In genomic region chr6:63788569-63788968, GRCh38 we compare ENCODE assay signal across 22 cellular contexts.
DNase-seq lines count a peak whose midpoint lies in the region; ATAC-seq, FAIRE-seq and TF ChIP-seq lines count a peak whose summit lies in the region.
"Had no signal": no experiment of that assay in that cellular context is flagged by ENCODE, and none has a peak within 500 bp of the region (broad histone marks: within the 10 kb centered on the region; RNA-seq: fewer than 3 reads in every experiment).

No MANE protein-coding gene starts in this region.

- H3K9me3 ChIP-seq in H1 (ENCODE audit: insufficient read depth in 2 of 2, low read depth in 1 of 2, low read length in 1 of 2) (no peaks in the 10 kb centered on the region), left lung (no peaks in the 10 kb centered on the region), psoas muscle (no peaks in the 10 kb centered on the region)
- H3K9me3 ChIP-seq: A549, BE2C, HAP-1 had no signal

- no peak overlapping the region for H3K4me2 ChIP-seq in H1 (ENCODE audit: insufficient read depth in 1 of 2, low read depth in 2 of 2, low read length in 2 of 2)
- no peak overlapping the region for H3K4me2 ChIP-seq in mesendoderm (ENCODE audit: low read length)
- H3K4me2 ChIP-seq: A549; BLaER1 treated with 17β-estradiol and CSF1 and Interleukin-3, amounts not matched to agents 10 nM and 100 nM had no signal

- H3K18ac ChIP-seq in H1 (ENCODE audit: extremely low read depth, low read length) (no peak overlapping the region), mesendoderm (ENCODE audit: low read length) (no peak overlapping the region)

- peaks cover 0 to 5% (median 4%) of the 10 kb centered on the region in 4 experiments; a peak in 4 of 7 replicates for H3K4me1 ChIP-seq in H1 (replicated peaks in 1 of 4; ENCODE audit: control insufficient read depth in 3 of 4, insufficient read depth in 4 of 4, low read length in 3 of 4)
- no peaks in the 10 kb centered on the region for H3K4me1 ChIP-seq in mesendoderm (ENCODE audit: control insufficient read depth, low read depth, low read length)
- peaks cover 0 to 5% of the 10 kb centered on the region in 2 donors for H3K4me1 ChIP-seq in left lung
- H3K4me1 ChIP-seq in psoas muscle, result no peaks in the 10 kb centered on the region
- H3K4me1 ChIP-seq: BE2C, HAP-1 had no signal

- CTCF ChIA-PET in H1 (lab: Charles Lee; ENCODE audit: partially characterized antibody), result interaction anchor here (1.0 to 2.1 kb wide), 2 partner anchors 14 to 26 kb away, joined by 3 to 8 read pairs; no protein-coding TSS in a partner anchor

- H3K79me2 ChIP-seq in H1 (ENCODE audit: control insufficient read depth in 1 of 2, insufficient read depth in 2 of 2, low read length in 2 of 2), result no peaks in the 10 kb centered on the region
- no peaks in the 10 kb centered on the region for H3K79me2 ChIP-seq in mesendoderm (ENCODE audit: control insufficient read depth, insufficient read depth, low read length)

- H3K4ac ChIP-seq in H1 (replicated peaks; ENCODE audit: insufficient read length, low read depth, low read length) (no peak overlapping the region), mesendoderm (ENCODE audit: low read depth, low read length) (no peak overlapping the region)

- POLR2A ChIA-PET in H1 (lab: Charles Lee; ENCODE audit: partially characterized antibody), result no interaction called here

- no peak overlapping the region for H3K23ac ChIP-seq in H1 (ENCODE audit: insufficient read length)
- no peak overlapping the region for H3K23ac ChIP-seq in mesendoderm (ENCODE audit: low read length)

- H3K79me1 ChIP-seq in H1 (ENCODE audit: low read depth, low read length) (no peaks in the 10 kb centered on the region), mesendoderm (ENCODE audit: low read length) (no peaks in the 10 kb centered on the region)

- no peak overlapping the region for H2BK120ac ChIP-seq in H1 (replicated peaks; ENCODE audit: low read depth, low read length)
- H2BK120ac ChIP-seq in mesendoderm (ENCODE audit: low read depth, low read length), result no peak overlapping the region

- no peak overlapping the region for H2BK20ac ChIP-seq in H1 (ENCODE audit: low read length)

- H2BK12ac ChIP-seq in H1 (ENCODE audit: low read depth, low read length), result no peak overlapping the region

- TF ChIP-seq POLR2A in H1 (IDR thresholded peaks at IDR 0.05; ENCODE audit: control extremely low read depth in 1 of 2, low read depth in 2 of 2, low read length in 2 of 2), result no peak

- intact Hi-C loops in left lung (cut with DNase I) (no loop called here), psoas muscle (cut with DNase I) (no loop called here)

- H2AK5ac ChIP-seq in H1 (ENCODE audit: low read depth, low read length), result no peak overlapping the region
- H2AK5ac ChIP-seq in mesendoderm (ENCODE audit: low read length), result no peak overlapping the region

- TF ChIP-seq EP300 in H1 (IDR thresholded peaks at IDR 0.05; ENCODE audit: borderline replicate concordance in 1 of 2, low read depth in 2 of 2, low read length in 2 of 2), result no peak

- no peak overlapping the region for H3K14ac ChIP-seq in H1 (ENCODE audit: insufficient read length)

- no peak for FAIRE-seq in H1 (lab: Jason Lieb, UNC)
- FAIRE-seq: A549, G401.6, GM12892 had no signal

- 0 out of 2 replicates have a peak overlapping the region, but pooled peaks have one; percentile 20 for H2AFZ ChIP-seq in H1 (ENCODE audit: low read length)

- H4K20me1 ChIP-seq in H1 (replicated peaks in 1 of 2; ENCODE audit: control insufficient read depth in 1 of 2, insufficient read depth in 2 of 2, low read length in 2 of 2), result no peaks in the 10 kb centered on the region
- H4K20me1 ChIP-seq: BLaER1 treated with 17β-estradiol and CSF1 and Interleukin-3, amounts not matched to agents 10 nM and 100 nM had no signal

- no peaks in the 10 kb centered on the region for H3K36me3 ChIP-seq in H7 (replicated peaks; ENCODE audit: control insufficient read depth, insufficient read depth, low read length)
- no peaks in the 10 kb centered on the region for H3K36me3 ChIP-seq in H1 (ENCODE audit: control insufficient read depth in 2 of 4, insufficient read depth in 4 of 4, low read length in 3 of 4)
- no peaks in the 10 kb centered on the region for H3K36me3 ChIP-seq in mesendoderm (ENCODE audit: control insufficient read depth, insufficient read depth, low read length)
- H3K36me3 ChIP-seq in left lung, result no peaks in the 10 kb centered on the region
- no peaks in the 10 kb centered on the region for H3K36me3 ChIP-seq in psoas muscle (ENCODE audit: insufficient read depth in 1 of 2, low read depth in 1 of 2)
- H3K36me3 ChIP-seq: BE2C; BLaER1 treated with 17β-estradiol and CSF1 and Interleukin-3, amounts not matched to agents 10 nM and 100 nM; HAP-1 had no signal

- no peak for TF ChIP-seq CTCF in H1 (IDR thresholded peaks at IDR 0.05; ENCODE audit: control extremely low read depth in 1 of 3, insufficient read depth in 1 of 3, low read depth in 1 of 3, low read length in 3 of 3)
- TF ChIP-seq CTCF in left lung (IDR thresholded peaks at IDR 0.05), result no peak
- no peak for TF ChIP-seq CTCF in psoas muscle (IDR thresholded peaks at IDR 0.05)

- H3K4me3 ChIP-seq in H7 (ENCODE audit: insufficient read depth, low read depth, low read length), result no peak overlapping the region
- H3K4me3 ChIP-seq in H1 (ENCODE audit: extremely low read depth in 1 of 4, insufficient read depth in 2 of 4, low read depth in 3 of 4, low read length in 4 of 4), result no peak overlapping the region
- H3K4me3 ChIP-seq in mesendoderm (ENCODE audit: low read length), result no peak overlapping the region
- H3K4me3 ChIP-seq in left lung, result no peak overlapping the region
- H3K4me3 ChIP-seq in psoas muscle, result no peak overlapping the region
- H3K4me3 ChIP-seq: A549; BLaER1 treated with 17β-estradiol and CSF1 and Interleukin-3, amounts not matched to agents 10 nM and 100 nM; HAP-1 had no signal

- no peak for TF ChIP-seq RAD21 in H1 (IDR thresholded peaks at IDR 0.05 in 1 of 2, conservative IDR thresholded peaks at IDR 0.05 in 1 of 2; ENCODE audit: low read depth in 2 of 2, low read length in 2 of 2)

- H4K8ac ChIP-seq in H1 (ENCODE audit: extremely low read depth, insufficient read depth, low read length) (no peak overlapping the region), mesendoderm (ENCODE audit: low read depth, low read length) (no peak overlapping the region)

- no peak overlapping the region for H4K91ac ChIP-seq in H1 (replicated peaks; ENCODE audit: insufficient read length, low read length)

- H2BK15ac ChIP-seq in H1 (ENCODE audit: low read length) (no peak overlapping the region), mesendoderm (replicated peaks; ENCODE audit: low read depth) (no peak overlapping the region)

- no peaks in the 10 kb centered on the region; the same call in 1 of the 2 replicates for H3K27me3 ChIP-seq in H7 (ENCODE audit: control insufficient read depth, insufficient read depth, low read length)
- H3K27me3 ChIP-seq in H1 (replicated peaks in 1 of 4; ENCODE audit: control insufficient read depth in 3 of 4, extremely low read depth in 1 of 4, insufficient read depth in 3 of 4, low read length in 3 of 4), result peaks cover 0 to 1% (median 0%) of the 10 kb centered on the region in 4 experiments; a peak in 1 of 7 replicates
- no peaks in the 10 kb centered on the region for H3K27me3 ChIP-seq in mesendoderm (ENCODE audit: insufficient read depth, low read length, poor library complexity)
- H3K27me3 ChIP-seq in left lung, result peaks cover 0 to 6% of the 10 kb centered on the region in 2 donors
- H3K27me3 ChIP-seq in psoas muscle (ENCODE audit: insufficient read depth in 3 of 3, low read length in 2 of 3), result peaks cover 0 to 4% (median 0%) of the 10 kb centered on the region in 3 donors
- H3K27me3 ChIP-seq: BE2C; BLaER1 treated with 17β-estradiol and CSF1 and Interleukin-3, amounts not matched to agents 10 nM and 100 nM had no signal

- H3K27ac ChIP-seq in H1 (ENCODE audit: low read depth, low read length), result no peak overlapping the region
- H3K27ac ChIP-seq in mesendoderm (ENCODE audit: low read depth, low read length), result no peak overlapping the region
- H3K27ac ChIP-seq in left lung, result no peak overlapping the region
- H3K27ac ChIP-seq in psoas muscle, result no peak overlapping the region
- H3K27ac ChIP-seq: A549; BLaER1 treated with 17β-estradiol and CSF1 and Interleukin-3, amounts not matched to agents 10 nM and 100 nM had no signal

- H2BK5ac ChIP-seq in H1 (ENCODE audit: low read depth, low read length) (no peak overlapping the region), mesendoderm (ENCODE audit: low read length) (no peak overlapping the region)

- H3K56ac ChIP-seq in H1 (replicated peaks; ENCODE audit: insufficient read length, low read depth, low read length) (no peak overlapping the region), mesendoderm (ENCODE audit: low read length) (no peak overlapping the region)

- ATAC-seq in HG03469 (IDR thresholded peaks at IDR 0.05; ENCODE audit: unreplicated experiment) (no peak), left lung (no peak), psoas muscle (no peak)
- ATAC-seq: A549 had no signal

- H3K23me2 ChIP-seq in H1 (ENCODE audit: low read depth, low read length), result no peaks in the 10 kb centered on the region

- no peak overlapping the region for H4K5ac ChIP-seq in H1 (ENCODE audit: insufficient read length, low read depth, low read length)
- no peak overlapping the region for H4K5ac ChIP-seq in mesendoderm (ENCODE audit: low read length)

- no peak overlapping the region for H3K9ac ChIP-seq in H1 (replicated peaks in 1 of 4; ENCODE audit: extremely low read depth in 1 of 4, low read depth in 3 of 4, low read length in 3 of 4)
- no peak overlapping the region for H3K9ac ChIP-seq in mesendoderm (ENCODE audit: low read length)
- H3K9ac ChIP-seq: BLaER1 treated with 17β-estradiol and CSF1 and Interleukin-3, amounts not matched to agents 10 nM and 100 nM had no signal

- DNase-seq in H7 (peak; percentile 13), H1 (ENCODE audit: low read depth in 1 of 2, low spot score in 2 of 2) (no peak), mesendoderm (peak; percentile 89), left lung (no peak), psoas muscle (no peak)
- DNase-seq: 8988T; ACHN; AML-193; BE2C; Calu3; CD4-positive, alpha-beta T cell; CD8-positive, alpha-beta memory T cell; COR-L47; DMS153; DND-41; HFFc6 had no signal

- 65% methylated on average over 2 of the region's 2 CpGs; no CpG with 5 or more reads in 1 of the 2 experiments for WGBS in H1 (ENCODE audit: extremely low coverage in 1 of 2, insufficient coverage in 1 of 2, insufficient read length in 1 of 2, insufficient replicate concordance in 2 of 2, low coverage in 1 of 2, low lambda C conversion rate in 2 of 2, missing lambda C conversion rate in 1 of 2), 2 experiments
- WGBS in mesendoderm (ENCODE audit: extremely low coverage, insufficient coverage, low lambda C conversion rate), result no CpG with 5 or more reads among the region's 2 CpGs
- 65 to 73% (median 67%) methylated on average over 2 of the region's 2 CpGs for WGBS in psoas muscle, 3 donors

TF ChIP-seq in H1, 55 proteins besides CTCF, POLR2A, EP300 and RAD21 (continues in another document):
- TF ChIP-seq TAF7 (optimal IDR thresholded peaks at IDR 0.05; ENCODE audit: borderline replicate concordance, low read depth, low read length), result no peak
- no peak for TF ChIP-seq SRF (IDR thresholded peaks at IDR 0.05; ENCODE audit: low read depth, low read length)
- TF ChIP-seq KDM1A (IDR thresholded peaks at IDR 0.05; ENCODE audit: borderline replicate concordance, low read length), result no peak
- TF ChIP-seq RNF2 (IDR thresholded peaks at IDR 0.05; ENCODE audit: borderline replicate concordance, low read depth, low read length, missing control alignments, poor library complexity, severe bottlenecking), result no peak
- no peak for TF ChIP-seq MAFK (IDR thresholded peaks at IDR 0.05; ENCODE audit: low read depth, low read length)

Comparison
In these comparisons a context has a peak if more than half of its experiments do, and no peak if none do; other contexts are left out.
1. DNase-seq: peak in H7 (single experiment) and mesendoderm (single experiment); none in H1 (0 of 2), left lung (0 of 2) and psoas muscle (0 of 2).